26 cellular contexts compared by ENCODE assay signal in the genomic region with DNA sequence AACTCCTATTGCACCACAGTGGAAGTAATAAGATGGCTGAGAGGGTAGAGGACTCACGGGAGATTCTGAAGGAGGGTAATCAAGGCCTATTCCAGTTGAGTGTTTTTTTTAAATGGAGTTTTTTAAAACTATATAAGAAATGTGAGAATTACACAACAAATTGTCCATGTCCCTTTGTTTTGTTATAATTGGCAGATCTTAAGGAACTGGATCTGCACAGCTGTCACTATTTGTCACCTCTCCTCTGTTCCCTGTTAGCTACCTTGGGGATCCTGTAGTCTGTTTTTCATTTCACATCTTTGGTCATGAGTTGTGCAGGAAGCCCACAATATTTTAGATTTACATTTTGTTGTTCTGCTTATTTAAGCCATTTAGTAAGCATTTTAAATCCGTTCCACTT.
"Had no signal": no experiment of that assay in that cellular context is flagged by ENCODE, and none has a peak within 500 bp of the region (broad histone marks: within the 10 kb centered on the region; RNA-seq: fewer than 3 reads in every experiment).

No MANE protein-coding gene starts in this region.

- H3K9me3 ChIP-seq: left lung, lower lobe of right lung, pancreas, prostate gland, spleen, suprapubic skin, thoracic aorta, tibial artery, upper lobe of right lung had no signal

- H3K36me3 ChIP-seq: left lung, lower lobe of right lung, pancreas, prostate gland, suprapubic skin, thoracic aorta, tibial artery, upper lobe of right lung had no signal

- H3K27me3 ChIP-seq: left lung, pancreas, spleen, suprapubic skin, tibial artery, upper lobe of right lung had no signal

- ATAC-seq: left colon; left lung; lower lobe of right lung; naive thymus-derived CD4-positive, alpha-beta T cell; natural killer cell treated with Interleukin-12 subunit alpha and Interleukin-12 subunit beta and Interleukin-15 and Interleukin-18, amount 100 ng/mL, for 72 hours; pancreas; right cardiac atrium; sciatic nerve; stimulated activated effector memory CD8-positive, alpha-beta T cell treated with anti-CD3 and anti-CD28 coated beads, Interleukin-12 subunit alpha, Interleukin-12 subunit beta, amount 100 ng/mL, for 72 hours; upper lobe of right lung had no signal

- H3K4me1 ChIP-seq: left lung, prostate gland had no signal

- DNase-seq: hypothalamus; immature natural killer cell; kidney; left colon; left lung; lower lobe of right lung; mammary epithelial cell; mesenchymal stem cell; naive thymus-derived CD4-positive, alpha-beta T cell; pancreas; posterior cingulate gyrus; retina; right cardiac atrium; small intestine; spleen; stimulated activated CD4-positive, alpha-beta T cell treated with anti-CD3 and anti-CD28 coated beads, Interleukin-4, amount 100 ng/mL, for 24 hours; stimulated activated naive CD4-positive, alpha-beta T cell; tibial artery; trophoblast cell; upper lobe of right lung had no signal

- H3K27ac ChIP-seq: left lung, lower lobe of right lung, pancreas, prostate gland, suprapubic skin, thoracic aorta, upper lobe of right lung had no signal

- H3K4me3 ChIP-seq: left lung, lower lobe of right lung, pancreas, prostate gland, spleen, suprapubic skin, thoracic aorta, tibial artery, upper lobe of right lung had no signal
